ENCODE assay signal across 13 cellular contexts in genomic region chr13:28449826-28450773, GRCh38. TPM values are rescaled to one million over a fixed set of nuclear protein-coding genes. Genes with fewer than 3 reads are reported as not detected.
DNase-seq lines count a peak whose midpoint lies in the region; ATAC-seq and TF ChIP-seq lines count a peak whose summit lies in the region.
"Had no signal": no experiment of that assay in that cellular context is flagged by ENCODE, and none has a peak within 500 bp of the region (broad histone marks: within the 10 kb centered on the region; RNA-seq: fewer than 3 reads in every experiment).

No MANE protein-coding gene starts in this region.

- DNase-seq in activated T-cell treated with anti-CD3 and anti-CD28 coated beads, Interleukin-2, amount 50 U/mL, for 24 hours, result no peak
- no peak for DNase-seq in activated T-cell treated with anti-CD3 and anti-CD28 coated beads, Interleukin-2, amount 50 U/mL, for 48 hours
- peak; percentile 10 for DNase-seq in fibroblast of the aortic adventitia (ENCODE audit: low read depth)
- DNase-seq in aorta, result no peak
- no peak for DNase-seq in NCI-H748 (lab: John Stamatoyannopoulos, UW; ENCODE audit: unreplicated experiment)
- no peak for DNase-seq in psoas muscle
- no peak for DNase-seq in activated T-helper 2 cell treated with anti-CD3 and anti-CD28 coated beads, Interferon-gamma antibody, Interleukin-2, Interleukin-4, amounts not matched to agents 10 μg/mL and 5 μg/mL and 100 μg/mL, durations not matched to agents 14 hours and 24 hours and 36 hours (ENCODE audit: low spot score)
- DNase-seq: 8988T, DMS79, GOT3, lower lobe of right lung, posterior cingulate gyrus had no signal

- peak; percentile 72 for ATAC-seq in HG03342 (IDR thresholded peaks at IDR 0.05; ENCODE audit: unreplicated experiment)
- ATAC-seq in aorta (ENCODE audit: low FRiP score), result peak; percentile 29
- ATAC-seq in psoas muscle, result no peak
- ATAC-seq: lower lobe of right lung had no signal

- H3K27ac ChIP-seq in aorta (ENCODE audit: low read depth in 1 of 2, low read length in 2 of 2) (no peak overlapping the region), psoas muscle (no peak overlapping the region)
- H3K27ac ChIP-seq: lower lobe of right lung had no signal

- no peak overlapping the region for H3K4me3 Mint-ChIP-seq in activated T-cell treated with anti-CD3 and anti-CD28 coated beads, Interleukin-2, amount 50 U/mL, for 24 hours
- no peak overlapping the region for H3K4me3 Mint-ChIP-seq in activated T-helper 2 cell treated with anti-CD3 and anti-CD28 coated beads, Interferon-gamma antibody, Interleukin-2, Interleukin-4, amounts not matched to agents 10 μg/mL and 5 μg/mL and 100 μg/mL, durations not matched to agents 14 hours and 24 hours and 36 hours (ENCODE audit: low read depth)

- H3K27me3 ChIP-seq in aorta (ENCODE audit: control insufficient read depth in 1 of 2, insufficient read depth in 2 of 2, low read length in 1 of 2) (no peaks in the 10 kb centered on the region), psoas muscle (ENCODE audit: insufficient read depth in 3 of 3, low read length in 2 of 3) (peaks cover 0 to 4% (median 0%) of the 10 kb centered on the region in 3 donors)

- H3K4me1 ChIP-seq in aorta (ENCODE audit: control insufficient read depth in 1 of 2, insufficient read depth in 2 of 2, low read length in 2 of 2) (no peaks in the 10 kb centered on the region), psoas muscle (peaks cover 4% of the 10 kb centered on the region)

- H3K9me3 ChIP-seq in aorta (ENCODE audit: control insufficient read depth, low read length), result no peaks in the 10 kb centered on the region
- peaks cover 12% of the 10 kb centered on the region for H3K9me3 ChIP-seq in psoas muscle

- intact Hi-C loops in aorta (cut with DNase I), result no loop called here
- intact Hi-C loops in psoas muscle (cut with DNase I), result no loop called here
- intact Hi-C loops in activated T-helper 2 cell treated with anti-CD3 and anti-CD28 coated beads, Interferon-gamma antibody, Interleukin-2, Interleukin-4, amounts not matched to agents 10 μg/mL and 5 μg/mL and 100 μg/mL, durations not matched to agents 14 hours and 24 hours and 36 hours (cut with micrococcal nuclease), result no loop called here

- H3K27ac Mint-ChIP-seq in activated T-cell treated with anti-CD3 and anti-CD28 coated beads, Interleukin-2, amount 50 U/mL, for 24 hours, result peak overlapping the region; percentile 23
- H3K27ac Mint-ChIP-seq in activated T-helper 2 cell treated with anti-CD3 and anti-CD28 coated beads, Interferon-gamma antibody, Interleukin-2, Interleukin-4, amounts not matched to agents 10 μg/mL and 5 μg/mL and 100 μg/mL, durations not matched to agents 14 hours and 24 hours and 36 hours, result no peak overlapping the region

- peaks cover 11% of the 10 kb centered on the region for H3K9me3 Mint-ChIP-seq in activated T-cell treated with anti-CD3 and anti-CD28 coated beads, Interleukin-2, amount 50 U/mL, for 24 hours
- peaks cover 9% of the 10 kb centered on the region for H3K9me3 Mint-ChIP-seq in activated T-helper 2 cell treated with anti-CD3 and anti-CD28 coated beads, Interferon-gamma antibody, Interleukin-2, Interleukin-4, amounts not matched to agents 10 μg/mL and 5 μg/mL and 100 μg/mL, durations not matched to agents 14 hours and 24 hours and 36 hours

- no peak for TF ChIP-seq CTCF in fibroblast of the aortic adventitia (IDR thresholded peaks at IDR 0.05; ENCODE audit: insufficient read depth, low read length)
- no peak for TF ChIP-seq CTCF in psoas muscle (IDR thresholded peaks at IDR 0.05)

- H3K27me3 Mint-ChIP-seq in activated T-cell treated with anti-CD3 and anti-CD28 coated beads, Interleukin-2, amount 50 U/mL, for 24 hours, result peaks cover 3% of the 10 kb centered on the region
- no peaks in the 10 kb centered on the region for H3K27me3 Mint-ChIP-seq in activated T-helper 2 cell treated with anti-CD3 and anti-CD28 coated beads, Interferon-gamma antibody, Interleukin-2, Interleukin-4, amounts not matched to agents 10 μg/mL and 5 μg/mL and 100 μg/mL, durations not matched to agents 14 hours and 24 hours and 36 hours (ENCODE audit: low read depth)

- WGBS in aorta, 2 donors, result 61 to 73% methylated on average over 8 of the region's 8 CpGs
- 41 to 47% (median 44%) methylated on average over 8 of the region's 8 CpGs for WGBS in psoas muscle, 3 donors

- H3K4me1 Mint-ChIP-seq in activated T-cell treated with anti-CD3 and anti-CD28 coated beads, Interleukin-2, amount 50 U/mL, for 24 hours (ENCODE audit: low read depth), result peaks cover 2% of the 10 kb centered on the region
- H3K4me1 Mint-ChIP-seq in activated T-helper 2 cell treated with anti-CD3 and anti-CD28 coated beads, Interferon-gamma antibody, Interleukin-2, Interleukin-4, amounts not matched to agents 10 μg/mL and 5 μg/mL and 100 μg/mL, durations not matched to agents 14 hours and 24 hours and 36 hours (ENCODE audit: low read depth), result peaks cover 4% of the 10 kb centered on the region

- no peaks in the 10 kb centered on the region for H3K36me3 ChIP-seq in aorta (ENCODE audit: control insufficient read depth in 1 of 2, insufficient read depth in 2 of 2, low read length in 1 of 2)
- H3K36me3 ChIP-seq in psoas muscle (ENCODE audit: insufficient read depth in 1 of 2, low read depth in 1 of 2), result no peaks in the 10 kb centered on the region
- H3K36me3 ChIP-seq: lower lobe of right lung had no signal

- H3K36me3 Mint-ChIP-seq in activated T-cell treated with anti-CD3 and anti-CD28 coated beads, Interleukin-2, amount 50 U/mL, for 24 hours (ENCODE audit: low read depth), result peaks cover 38% of the 10 kb centered on the region
- peaks cover 29% of the 10 kb centered on the region for H3K36me3 Mint-ChIP-seq in activated T-helper 2 cell treated with anti-CD3 and anti-CD28 coated beads, Interferon-gamma antibody, Interleukin-2, Interleukin-4, amounts not matched to agents 10 μg/mL and 5 μg/mL and 100 μg/mL, durations not matched to agents 14 hours and 24 hours and 36 hours (ENCODE audit: low read depth)

- H3K4me3 ChIP-seq in fibroblast of the aortic adventitia (ENCODE audit: low read depth, low read length) (no peak overlapping the region), aorta (ENCODE audit: low read length in 2 of 2) (no peak overlapping the region), psoas muscle (no peak overlapping the region)
- H3K4me3 ChIP-seq: lower lobe of right lung had no signal

RNA-seq across cellular contexts. Expression of gene FLT1, which starts 44.8 kb away (rescaled TPM):
- total RNA-seq in fibroblast of the aortic adventitia (ENCODE audit: low replicate concordance), result 0.36 and 1.3 TPM in 2 replicates
- 10 to 100 TPM; 32.8 to 62.8 TPM for total RNA-seq in aorta
- polyA plus RNA-seq in aorta, result under 1 TPM; 0.38 to 0.69 TPM
- total RNA-seq in psoas muscle, result 10 to 100 TPM; 15.6 to 38.6 (median 24.4) TPM
- 10 to 100 TPM in 2 of 3 donors, 1 to 10 TPM in 1; 9.0 to 11.2 (median 10.7) TPM for polyA plus RNA-seq in psoas muscle
- total RNA-seq in activated T-helper 2 cell treated with anti-CD3 and anti-CD28 coated beads, Interferon-gamma antibody, Interleukin-2, Interleukin-4, amounts not matched to agents 10 μg/mL and 5 μg/mL and 100 μg/mL, durations not matched to agents 14 hours and 24 hours and 36 hours, result 29.9 and 32.4 TPM in 2 replicates

Comparison
In these comparisons a context has a peak if more than half of its experiments do, and no peak if none do; other contexts are left out.
1. ATAC-seq: peak in HG03342 (single experiment) and aorta (single experiment); none in psoas muscle (0 of 4).